1 cellular context compared by ENCODE assay signal in the genomic region with DNA sequence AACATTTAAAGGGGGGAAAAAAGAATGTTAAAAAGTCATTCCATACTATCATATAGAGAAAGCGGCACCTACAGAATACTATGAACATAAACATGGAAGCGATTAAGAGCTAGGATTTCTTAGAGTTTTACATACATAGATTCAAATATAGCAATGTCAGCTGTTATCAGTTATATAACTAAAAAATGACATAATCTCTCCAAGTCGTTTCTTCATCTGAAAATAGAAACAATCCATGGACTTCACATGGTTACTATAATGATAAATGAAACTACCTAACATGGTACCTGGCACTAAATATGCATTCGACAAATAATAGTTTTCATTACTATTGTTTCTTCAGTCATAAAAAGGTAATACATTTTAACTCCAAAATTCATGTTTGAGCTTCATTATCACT.
TF ChIP-seq lines count a peak whose summit lies in the region.

No MANE protein-coding gene starts in this region.

TF ChIP-seq in neural cell, 6 proteins besides CTCF, POLR2A, EP300 and RAD21:
- TF ChIP-seq MXI1 (conservative IDR thresholded peaks at IDR 0.05; ENCODE audit: poor library complexity, severe bottlenecking) (no peak), EZH2 (IDR thresholded peaks at IDR 0.05; ENCODE audit: borderline replicate concordance, insufficient read depth, low read length, poor library complexity, severe bottlenecking) (no peak), SMC3 (conservative IDR thresholded peaks at IDR 0.05; ENCODE audit: poor library complexity) (no peak)
